Comparison of ENCODE assay signal across 9 cellular contexts in genomic region chr3:185153170-185153733, GRCh38. TPM values are rescaled to one million over a fixed set of nuclear protein-coding genes. Genes with fewer than 3 reads are reported as not detected.
DNase-seq lines count a peak whose midpoint lies in the region; ATAC-seq and TF ChIP-seq lines count a peak whose summit lies in the region.
"Had no signal": no experiment of that assay in that cellular context is flagged by ENCODE, and none has a peak within 500 bp of the region (broad histone marks: within the 10 kb centered on the region; RNA-seq: fewer than 3 reads in every experiment).

No MANE protein-coding gene starts in this region.

- H3K36me3 Mint-ChIP-seq in CD14-positive monocyte: peaks cover 3 to 4% of the 10 kb centered on the region in 2 donors
- H3K36me3 Mint-ChIP-seq: CD4-positive, CD25-positive, alpha-beta regulatory T cell had no signal

- peaks cover 36 to 49% (median 43%) of the 10 kb centered on the region in 3 donors for H3K27me3 Mint-ChIP-seq in CD14-positive monocyte (ENCODE audit: low read depth in 3 of 3)

- peak; percentile 33 for DNase-seq in NCI-H1092 treated with DMSO at 0.1 percent for 48 hours (lab: John Stamatoyannopoulos, UW)
- no peak for DNase-seq in NCI-H1092 (lab: John Stamatoyannopoulos, UW)
- DNase-seq in Peyer's patch: no peak
- DNase-seq in CD14-positive monocyte (ENCODE audit: low spot score): no peak
- no peak for DNase-seq in inferior parietal cortex (ENCODE audit: extremely low spot score)

- peak overlapping the region in 3 of 4 donors; percentile 10 to 92 (median 88) for H3K27ac ChIP-seq in Peyer's patch
- H3K27ac ChIP-seq in neural cell (ENCODE audit: low read length): peak overlapping the region; percentile 70

- peak; percentile 49 for ATAC-seq in esophagus mucosa
- no peak for ATAC-seq in HG03565 (IDR thresholded peaks at IDR 0.05; ENCODE audit: unreplicated experiment)

- intact Hi-C loops in CD14-positive monocyte (cut with micrococcal nuclease): no loop called here

- no peaks in the 10 kb centered on the region for H3K79me2 ChIP-seq in neural cell (replicated peaks; ENCODE audit: insufficient read depth, low read length)

- H3K4me2 ChIP-seq in neural cell (ENCODE audit: low read length): no peak overlapping the region

- H3K4me1 ChIP-seq in Peyer's patch: peaks cover 0 to 19% (median 4%) of the 10 kb centered on the region in 4 donors

- peaks cover 0 to 7% (median 4%) of the 10 kb centered on the region in 7 donors for H3K9me3 Mint-ChIP-seq in CD14-positive monocyte
- H3K9me3 Mint-ChIP-seq: CD4-positive, CD25-positive, alpha-beta regulatory T cell had no signal

- H3F3A ChIP-seq in neural cell (ENCODE audit: insufficient read depth, low read length, poor library complexity, severe bottlenecking): no peaks in the 10 kb centered on the region

- peaks cover 8% of the 10 kb centered on the region for H3K4me1 Mint-ChIP-seq in CD14-positive monocyte

- no peak overlapping the region for H3K27ac Mint-ChIP-seq in CD14-positive monocyte
- H3K27ac Mint-ChIP-seq: CD4-positive, CD25-positive, alpha-beta regulatory T cell had no signal

- peak overlapping the region; percentile 52 for H2AFZ ChIP-seq in neural cell (ENCODE audit: low read depth, low read length)

- H3K4me3 ChIP-seq in Peyer's patch (peak overlapping the region; percentile 42 to 75 (median 60)), neural cell (ENCODE audit: low read length) (peak overlapping the region; percentile 81)

- no peak for TF ChIP-seq CTCF in Peyer's patch (IDR thresholded peaks at IDR 0.05)
- TF ChIP-seq CTCF in neural cell (IDR thresholded peaks at IDR 0.05; ENCODE audit: poor library complexity, severe bottlenecking): no peak
- no peak for TF ChIP-seq CTCF in CD14-positive monocyte (IDR thresholded peaks at IDR 0.05)

- TF ChIP-seq POLR2A in Peyer's patch (IDR thresholded peaks at IDR 0.05): no peak

- TF ChIP-seq EP300 in neural cell (conservative IDR thresholded peaks at IDR 0.05; ENCODE audit: poor library complexity, severe bottlenecking): no peak

- no peak for TF ChIP-seq RAD21 in neural cell (conservative IDR thresholded peaks at IDR 0.05)

- no peaks in the 10 kb centered on the region for H3K9me3 ChIP-seq in Peyer's patch
- no peaks in the 10 kb centered on the region for H3K9me3 ChIP-seq in neural cell (ENCODE audit: low read length)

- H3K9ac ChIP-seq in neural cell (ENCODE audit: low read length): peak overlapping the region; percentile 72

- H3K27me3 ChIP-seq in Peyer's patch (no peaks in the 10 kb centered on the region), neural cell (ENCODE audit: insufficient read depth, low read depth, low read length) (peaks cover 29% of the 10 kb centered on the region)

- H4K20me1 ChIP-seq in neural cell (ENCODE audit: insufficient read depth): no peaks in the 10 kb centered on the region

- H3K4me3 Mint-ChIP-seq in CD14-positive monocyte: peak overlapping the region in 1 of 2 donors; percentile 92

- H3K36me3 ChIP-seq in Peyer's patch: no peaks in the 10 kb centered on the region
- no peaks in the 10 kb centered on the region for H3K36me3 ChIP-seq in neural cell (ENCODE audit: insufficient read depth, low read length)

- no peaks in the 10 kb centered on the region for H3K9me2 ChIP-seq in neural cell (ENCODE audit: insufficient read depth, low read length)

TF ChIP-seq in neural cell, 6 proteins besides CTCF, POLR2A, EP300 and RAD21:
- TF ChIP-seq POLR2AphosphoS5 (IDR thresholded peaks at IDR 0.05) (peak; percentile 1), TAF1 (IDR thresholded peaks at IDR 0.05; ENCODE audit: low read depth) (peak; percentile 25), REST (IDR thresholded peaks at IDR 0.05; ENCODE audit: borderline replicate concordance) (no peak)

RNA-seq across cellular contexts. Expression of gene C3orf70, which starts 0.4 kb away (rescaled TPM):
- total RNA-seq in Peyer's patch (1 to 10 TPM; 4.1 to 6.5 (median 5.5) TPM), esophagus mucosa (0.64 TPM)
- polyA plus RNA-seq in neural cell (3.3 and 3.4 TPM in 2 replicates), CD14-positive monocyte (under 1 TPM in 1 of 2 donors, not detected in 1; 0.08 TPM)
- 11.0 and 12.5 TPM in 2 replicates for polyA minus RNA-seq in neural cell
- total RNA-seq: CD4-positive, CD25-positive, alpha-beta regulatory T cell had no signal
- polyA plus RNA-seq: CD4-positive, CD25-positive, alpha-beta regulatory T cell had no signal
